10 cellular contexts compared by ENCODE assay signal in genomic region chr12:108638141-108638823, GRCh38. TPM values are rescaled to one million over a fixed set of nuclear protein-coding genes. Genes with fewer than 3 reads are reported as not detected.
DNase-seq lines count a peak whose midpoint lies in the region; ATAC-seq and TF ChIP-seq lines count a peak whose summit lies in the region.
"Had no signal": no experiment of that assay in that cellular context is flagged by ENCODE, and none has a peak within 500 bp of the region (broad histone marks: within the 10 kb centered on the region; RNA-seq: fewer than 3 reads in every experiment).

No MANE protein-coding gene starts in this region.

- DNase-seq in HFFc6 (no peak), WTC11 (ENCODE audit: low spot score) (peak; percentile 55), iPS-NIHi11 (ENCODE audit: low spot score) (peak; percentile 78), smooth muscle cell (lab: John Stamatoyannopoulos, UW; ENCODE audit: unreplicated experiment) (no peak), psoas muscle (no peak), immature natural killer cell (no peak)
- DNase-seq: NCI-H1436 treated with DMSO at 0.1 percent for 48 hours had no signal

- WGBS in smooth muscle cell (ENCODE audit: low lambda C conversion rate) = 41% methylated on average over 18 of the region's 18 CpGs
- 17 to 24% (median 18%) methylated on average over 18 of the region's 18 CpGs for WGBS in psoas muscle, 3 donors

- peaks cover 4% of the 10 kb centered on the region for H3F3A ChIP-seq in smooth muscle cell (ENCODE audit: low read depth)

- peak overlapping the region; percentile 31 for H3K4me2 ChIP-seq in smooth muscle cell

- H3K27me3 Mint-ChIP-seq in HFFc6 (ENCODE audit: insufficient read depth) = peaks cover 52% of the 10 kb centered on the region
- no peaks in the 10 kb centered on the region for H3K27me3 Mint-ChIP-seq in WTC11 (ENCODE audit: low read depth)
- H3K27me3 Mint-ChIP-seq in immature natural killer cell (ENCODE audit: low read depth in 3 of 3) = peaks cover 12 to 27% (median 13%) of the 10 kb centered on the region in 3 donors

- POLR2A ChIA-PET in WTC11 (lab: Charles Lee) = interaction anchor here (0.6 to 1.4 kb wide), 2 partner anchors 92 to 220 kb away, joined by 3 to 4 read pairs; no protein-coding TSS in a partner anchor

- no peaks in the 10 kb centered on the region for H3K79me2 ChIP-seq in smooth muscle cell (ENCODE audit: low read depth)

- H3K4me3 Mint-ChIP-seq in HFFc6 (no peak overlapping the region), WTC11 (peak overlapping the region; percentile 34), immature natural killer cell (no peak overlapping the region)

- no peak overlapping the region for H2AFZ ChIP-seq in smooth muscle cell (ENCODE audit: low read depth)

- H3K4me3 ChIP-seq in smooth muscle cell (no peak overlapping the region), psoas muscle (no peak overlapping the region)
- H3K4me3 ChIP-seq: pancreas had no signal

- CTCF ChIA-PET in WTC11 (lab: Charles Lee) = interaction anchor here (1.0 to 3.8 kb wide), 8 partner anchors 9 to 1016 kb away, joined by 3 to 20 read pairs (median 8); no protein-coding TSS in a partner anchor

- H3K36me3 Mint-ChIP-seq in HFFc6 (ENCODE audit: low read depth) = peaks cover 38% of the 10 kb centered on the region
- H3K36me3 Mint-ChIP-seq in WTC11 = no peaks in the 10 kb centered on the region
- peaks cover 0 to 9% (median 0%) of the 10 kb centered on the region in 3 donors for H3K36me3 Mint-ChIP-seq in immature natural killer cell

- H3K4me1 ChIP-seq in smooth muscle cell (ENCODE audit: low read depth) = peaks cover 29% of the 10 kb centered on the region
- H3K4me1 ChIP-seq in psoas muscle = peaks cover 26% of the 10 kb centered on the region
- H3K4me1 ChIP-seq: pancreas had no signal

- no peaks in the 10 kb centered on the region for H3K9me3 ChIP-seq in smooth muscle cell (replicated peaks; ENCODE audit: low read depth)
- H3K9me3 ChIP-seq in psoas muscle = no peaks in the 10 kb centered on the region
- H3K9me3 ChIP-seq: pancreas had no signal

- H3K9me3 Mint-ChIP-seq in HFFc6 (peaks cover 9% of the 10 kb centered on the region; the same call in 1 of the 2 replicates), WTC11 (no peaks in the 10 kb centered on the region), immature natural killer cell (no peaks in the 10 kb centered on the region)

- no peak overlapping the region for H3K9ac ChIP-seq in smooth muscle cell (ENCODE audit: low read depth)

- intact Hi-C loops in psoas muscle (cut with DNase I) = no loop called here

- H4K20me1 ChIP-seq in smooth muscle cell (ENCODE audit: low read depth) = no peaks in the 10 kb centered on the region

- TF ChIP-seq CTCF in HFFc6 (IDR thresholded peaks at IDR 0.05) (no peak), WTC11 (IDR thresholded peaks at IDR 0.05) (no peak), smooth muscle cell (IDR thresholded peaks at IDR 0.05; ENCODE audit: borderline replicate concordance, insufficient read depth, poor library complexity, severe bottlenecking) (no peak), psoas muscle (IDR thresholded peaks at IDR 0.05) (no peak)

- no peaks in the 10 kb centered on the region for H3K36me3 ChIP-seq in smooth muscle cell (ENCODE audit: low read depth)
- no peaks in the 10 kb centered on the region for H3K36me3 ChIP-seq in psoas muscle (ENCODE audit: insufficient read depth in 1 of 2, low read depth in 1 of 2)
- H3K36me3 ChIP-seq: pancreas had no signal

- H3K27me3 ChIP-seq in smooth muscle cell (ENCODE audit: low read depth) = no peaks in the 10 kb centered on the region
- peaks cover 0 to 6% (median 0%) of the 10 kb centered on the region in 3 donors for H3K27me3 ChIP-seq in psoas muscle (ENCODE audit: insufficient read depth in 3 of 3, low read length in 2 of 3)
- H3K27me3 ChIP-seq: pancreas had no signal

- peaks cover 46% of the 10 kb centered on the region for H3K4me1 Mint-ChIP-seq in HFFc6 (ENCODE audit: low read depth)
- peaks cover 64% of the 10 kb centered on the region for H3K4me1 Mint-ChIP-seq in WTC11
- peaks cover 38 to 42% of the 10 kb centered on the region in 2 donors for H3K4me1 Mint-ChIP-seq in immature natural killer cell

- no peak overlapping the region for H3K27ac ChIP-seq in smooth muscle cell (ENCODE audit: low read depth)
- H3K27ac ChIP-seq in psoas muscle = no peak overlapping the region
- H3K27ac ChIP-seq: pancreas had no signal

- peak; percentile 63 for ATAC-seq in WTC11
- no peak for ATAC-seq in GM19395 (IDR thresholded peaks at IDR 0.05; ENCODE audit: unreplicated experiment)
- no peak for ATAC-seq in activated CD4-positive, CD25-positive, alpha-beta regulatory T cell treated with anti-CD3 and anti-CD28 coated beads, Interleukin-2, amount 50 U/mL, for 24 hours
- ATAC-seq in psoas muscle = no peak

- 0 out of 2 replicates have a peak overlapping the region, but pooled peaks have one; percentile 31 for H3K27ac Mint-ChIP-seq in HFFc6
- peak overlapping the region; percentile 89 for H3K27ac Mint-ChIP-seq in WTC11
- no peak overlapping the region for H3K27ac Mint-ChIP-seq in immature natural killer cell

TF ChIP-seq in WTC11, 78 proteins besides CTCF, POLR2A, EP300 and RAD21:
- TF ChIP-seq NR3C1 (CRISPR knock-in tag; conservative IDR thresholded peaks at IDR 0.05; ENCODE audit: low read depth) (0 out of 2 replicates have a peak, but pooled peaks have one; percentile 30), ZNF317 (CRISPR knock-in tag; IDR thresholded peaks at IDR 0.05; ENCODE audit: borderline replicate concordance, low read depth) (no peak), RORB (CRISPR knock-in tag; IDR thresholded peaks at IDR 0.05) (no peak), CBFB (CRISPR knock-in tag; IDR thresholded peaks at IDR 0.05; ENCODE audit: low read depth) (0 out of 2 replicates have a peak, but pooled peaks have one; percentile 47), ZNF121 (CRISPR knock-in tag; IDR thresholded peaks at IDR 0.05) (0 out of 2 replicates have a peak, but pooled peaks have one; percentile 22), ETV6 (CRISPR knock-in tag; IDR thresholded peaks at IDR 0.05) (peak; percentile 37; the same call in 1 of the 2 replicates)

RNA-seq across cellular contexts. Expression of gene SELPLG, which starts 4.6 kb away (rescaled TPM):
- 1 to 10 TPM; 6.2 to 8.1 (median 7.1) TPM for total RNA-seq in HFFc6 (2021; fragmentation: NEBNext Ultra II Directional; extraction: Animal tissue kit (Norgen Biotek cat#: 25700))
- total RNA-seq in WTC11 (2021) (0.18 to 0.46 TPM (median 0.21 TPM) in 3 replicates), smooth muscle cell (1.3 and 2.0 TPM in 2 replicates), psoas muscle (1 to 10 TPM; 1.5 to 2.3 (median 1.8) TPM)
- polyA plus RNA-seq in smooth muscle cell (0.09 and 1.6 TPM in 2 replicates), psoas muscle (1 to 10 TPM in 2 of 3 donors, under 1 TPM in 1; 0.62 to 3.8 (median 1.2) TPM), immature natural killer cell (100 to 1,000 TPM; 429 to 815 (median 508) TPM)

RNA-seq across cellular contexts. Expression of gene TMEM119, which starts 40.4 kb away (rescaled TPM):
- 10 to 100 TPM; 11.9 to 22.2 (median 19.1) TPM for total RNA-seq in HFFc6 (2021; fragmentation: NEBNext Ultra II Directional; extraction: Animal tissue kit (Norgen Biotek cat#: 25700))
- total RNA-seq in WTC11 (2021) (0.16 to 0.25 TPM (median 0.20 TPM) in 3 replicates), smooth muscle cell (40.9 and 41.9 TPM in 2 replicates), psoas muscle (1 to 10 TPM in 2 of 4 donors, under 1 TPM in 2; 0.25 to 2.6 (median 0.68) TPM)
- polyA plus RNA-seq in smooth muscle cell (67.2 and 103 TPM in 2 replicates), psoas muscle (under 1 TPM; 0.31 to 0.99 (median 0.34) TPM), immature natural killer cell (under 1 TPM in 1 of 3 donors, not detected in 2; 0.47 TPM)

Comparison
In these comparisons a context has a peak if more than half of its experiments do, and no peak if none do; other contexts are left out.
1. DNase-seq: peak in WTC11 (single experiment) and iPS-NIHi11 (single experiment); none in HFFc6 (single experiment), smooth muscle cell (single experiment), psoas muscle (0 of 2) and immature natural killer cell (0 of 3).
2. H3K27ac Mint-ChIP-seq: peak in HFFc6 (single experiment) and WTC11 (single experiment); none in immature natural killer cell (0 of 6).